Comparison of ENCODE assay signal across 2 cellular contexts in the genomic region with DNA sequence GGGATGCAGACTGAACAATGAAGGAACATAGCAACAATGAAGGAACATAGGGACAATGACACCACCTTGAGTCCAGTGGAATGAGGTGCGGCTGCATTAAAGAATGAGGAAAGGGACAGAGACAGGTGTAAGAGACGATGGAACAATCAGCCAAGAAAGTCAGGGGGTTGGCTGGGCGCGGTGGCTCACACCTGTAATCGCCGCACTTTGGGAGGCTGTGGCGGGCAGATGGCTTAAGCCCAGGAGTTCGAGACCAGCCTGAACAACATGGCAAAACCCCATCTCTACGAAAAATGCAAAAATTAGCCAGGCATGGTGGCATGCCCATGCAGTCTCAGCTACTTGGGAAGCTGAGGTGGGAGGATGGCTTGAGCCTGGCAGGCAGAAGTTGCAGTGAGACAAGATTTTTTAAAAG.
TF ChIP-seq lines count a peak whose summit lies in the region.

No MANE protein-coding gene starts in this region.

TF ChIP-seq in GM12891, 5 proteins besides CTCF, POLR2A, EP300 and RAD21:
- TF ChIP-seq PAX5 (IDR thresholded peaks at IDR 0.05; ENCODE audit: insufficient read depth, low read length, severe bottlenecking) (no peak), POU2F2 (IDR thresholded peaks at IDR 0.05; ENCODE audit: low read depth, low read length) (no peak), POLR2AphosphoS5 (IDR thresholded peaks at IDR 0.05; ENCODE audit: low read depth, low read length) (no peak)

TF ChIP-seq in HepG2, 621 proteins besides CTCF, POLR2A, EP300 and RAD21:
- TF ChIP-seq ZNF639 (CRISPR knock-in tag; conservative IDR thresholded peaks at IDR 0.05) (no peak), STAG1 (CRISPR knock-in tag; IDR thresholded peaks at IDR 0.05) (peak; percentile 71), HMGXB4 (CRISPR knock-in tag; IDR thresholded peaks at IDR 0.05; ENCODE audit: borderline replicate concordance in 1 of 2, low read depth in 1 of 2) (0 out of 4 replicates have a peak, but pooled peaks of 1 of the 2 experiments have one; percentile 14)
